8 cellular contexts compared by ENCODE assay signal in the genomic region with DNA sequence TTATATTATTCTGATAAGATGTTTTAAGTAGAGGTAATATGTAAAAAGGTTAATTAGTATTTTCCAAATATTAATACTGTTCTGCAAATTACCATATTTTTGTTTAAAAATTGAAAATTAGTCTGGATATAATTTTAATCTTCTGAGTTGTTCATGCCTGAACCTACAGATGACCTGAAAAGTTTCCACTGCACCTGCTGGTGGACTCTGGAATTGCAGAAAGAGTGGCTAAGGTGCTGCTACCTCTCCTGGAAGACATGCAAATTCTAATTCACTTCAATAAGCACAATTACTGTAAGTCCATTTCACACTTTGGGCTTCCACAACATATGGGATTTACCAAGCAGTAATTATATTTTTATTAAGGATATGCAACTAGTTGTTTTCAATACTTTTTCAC.
A peak's percentile ranks its signal among the peaks of the same experiment; 100 is the strongest.
DNase-seq lines count a peak whose midpoint lies in the region; TF ChIP-seq lines count a peak whose summit lies in the region.

No MANE protein-coding gene starts in this region.

- H3K27ac ChIP-seq in 22Rv1 (no peak overlapping the region), endodermal cell (ENCODE audit: low read depth, low read length) (no peak overlapping the region), spleen (no peak overlapping the region)

- peaks cover 2% of the 10 kb centered on the region for H3K9me3 Mint-ChIP-seq in activated CD4-positive, alpha-beta T cell treated with anti-CD3 and anti-CD28 coated beads, Interleukin-2, amount 10 ng/mL, durations not matched to agents 7 days and 5 days
- no peaks in the 10 kb centered on the region for H3K9me3 Mint-ChIP-seq in endodermal cell

- POLR2A ChIA-PET in activated CD4-positive, alpha-beta T cell treated with anti-CD3 and anti-CD28 coated beads, Interleukin-2, amount 10 ng/mL, durations not matched to agents 7 days and 5 days (lab: Charles Lee) = no interaction called here

- peak; percentile 49 for DNase-seq in KBM-7
- DNase-seq in activated CD4-positive, alpha-beta T cell treated with anti-CD3 and anti-CD28 coated beads, Interleukin-2, amount 10 ng/mL, durations not matched to agents 7 days and 5 days = peak; percentile 71
- peak; percentile 88 for DNase-seq in endodermal cell
- no peak for DNase-seq in spleen
- no peak for DNase-seq in NCI-H1048 (lab: John Stamatoyannopoulos, UW)
- no peak for DNase-seq in amniotic stem cell (lab: John Stamatoyannopoulos, UW)

- CTCF ChIA-PET in activated CD4-positive, alpha-beta T cell treated with anti-CD3 and anti-CD28 coated beads, Interleukin-2, amount 10 ng/mL, durations not matched to agents 7 days and 5 days (lab: Charles Lee) = no interaction called here

- H3K27me3 ChIP-seq in endodermal cell (ENCODE audit: control insufficient read depth, insufficient read depth, low read length, poor library complexity, severe bottlenecking) (no peaks in the 10 kb centered on the region), spleen (replicated peaks in 1 of 7) (peaks cover 0 to 36% (median 0%) of the 10 kb centered on the region in 7 donors)

- H3K4me1 Mint-ChIP-seq in activated CD4-positive, alpha-beta T cell treated with anti-CD3 and anti-CD28 coated beads, Interleukin-2, amount 10 ng/mL, durations not matched to agents 7 days and 5 days = peaks cover 9% of the 10 kb centered on the region
- peaks cover 6% of the 10 kb centered on the region for H3K4me1 Mint-ChIP-seq in endodermal cell

- no peak overlapping the region for H3K4me3 Mint-ChIP-seq in activated CD4-positive, alpha-beta T cell treated with anti-CD3 and anti-CD28 coated beads, Interleukin-2, amount 10 ng/mL, durations not matched to agents 7 days and 5 days
- no peak overlapping the region for H3K4me3 Mint-ChIP-seq in endodermal cell

- H3K4me3 ChIP-seq in endodermal cell (ENCODE audit: low read length) (no peak overlapping the region), spleen (no peak overlapping the region)

- no peaks in the 10 kb centered on the region for H3K9me3 ChIP-seq in endodermal cell (ENCODE audit: control insufficient read depth, low read length)
- H3K9me3 ChIP-seq in spleen = no peaks in the 10 kb centered on the region

- intact Hi-C loops in spleen (cut with DNase I; ENCODE audit: low total_unique reads) = no loop called here

- H3K9ac ChIP-seq in endodermal cell (ENCODE audit: extremely low read depth, low read length, poor library complexity, severe bottlenecking) = no peak overlapping the region

- H3K4me1 ChIP-seq in endodermal cell (ENCODE audit: control insufficient read depth, insufficient read depth, low read length) (no peaks in the 10 kb centered on the region), spleen (no peaks in the 10 kb centered on the region)

- H3K27me3 Mint-ChIP-seq in activated CD4-positive, alpha-beta T cell treated with anti-CD3 and anti-CD28 coated beads, Interleukin-2, amount 10 ng/mL, durations not matched to agents 7 days and 5 days = peaks cover 56% of the 10 kb centered on the region
- H3K27me3 Mint-ChIP-seq in endodermal cell (ENCODE audit: insufficient read depth) = peaks cover 14% of the 10 kb centered on the region

- H3K36me3 ChIP-seq in endodermal cell (ENCODE audit: control insufficient read depth, insufficient read depth, low read length) = no peaks in the 10 kb centered on the region
- no peaks in the 10 kb centered on the region for H3K36me3 ChIP-seq in spleen

- peak; percentile 80 for TF ChIP-seq CTCF in 22Rv1 (IDR thresholded peaks at IDR 0.05)
- TF ChIP-seq CTCF in GM12872 (IDR thresholded peaks at IDR 0.05; ENCODE audit: insufficient read depth, low read depth, low read length) = peak; percentile 73; the same call in 2 of the 3 replicates
- TF ChIP-seq CTCF in endodermal cell (conservative IDR thresholded peaks at IDR 0.05) = peak; percentile 87
- peak; percentile 20 to 76 (median 62) for TF ChIP-seq CTCF in spleen (IDR thresholded peaks at IDR 0.05 in 8 of 11, conservative IDR thresholded peaks at IDR 0.05 in 3 of 11)

- no peak overlapping the region for H3K27ac Mint-ChIP-seq in activated CD4-positive, alpha-beta T cell treated with anti-CD3 and anti-CD28 coated beads, Interleukin-2, amount 10 ng/mL, durations not matched to agents 7 days and 5 days
- no peak overlapping the region for H3K27ac Mint-ChIP-seq in endodermal cell

- peaks cover 4% of the 10 kb centered on the region for H3K36me3 Mint-ChIP-seq in activated CD4-positive, alpha-beta T cell treated with anti-CD3 and anti-CD28 coated beads, Interleukin-2, amount 10 ng/mL, durations not matched to agents 7 days and 5 days (ENCODE audit: low read depth)
- no peaks in the 10 kb centered on the region for H3K36me3 Mint-ChIP-seq in endodermal cell (ENCODE audit: low read depth)

- in situ Hi-C loops in KBM-7 (cut with MboI; ENCODE audit: low pct_unique_long_range_greater_than_20kb, low sequenced_read_pairs) = no loop called here

- no peak for TF ChIP-seq POLR2A in spleen (IDR thresholded peaks at IDR 0.05)

Comparison
In these comparisons a context has a peak if more than half of its experiments do, and no peak if none do; other contexts are left out.
1. DNase-seq: peak in KBM-7 (single experiment), activated CD4-positive, alpha-beta T cell treated with anti-CD3 and anti-CD28 coated beads, Interleukin-2, amount 10 ng/mL, durations not matched to agents 7 days and 5 days (single experiment) and endodermal cell (single experiment); none in spleen (single experiment), NCI-H1048 (single experiment) and amniotic stem cell (single experiment).
2. Peak in every context shown above with its lines, with median percentiles within 50 percentile points of each other: CTCF ChIP-seq.